1 cellular context compared by ENCODE assay signal in the genomic region with DNA sequence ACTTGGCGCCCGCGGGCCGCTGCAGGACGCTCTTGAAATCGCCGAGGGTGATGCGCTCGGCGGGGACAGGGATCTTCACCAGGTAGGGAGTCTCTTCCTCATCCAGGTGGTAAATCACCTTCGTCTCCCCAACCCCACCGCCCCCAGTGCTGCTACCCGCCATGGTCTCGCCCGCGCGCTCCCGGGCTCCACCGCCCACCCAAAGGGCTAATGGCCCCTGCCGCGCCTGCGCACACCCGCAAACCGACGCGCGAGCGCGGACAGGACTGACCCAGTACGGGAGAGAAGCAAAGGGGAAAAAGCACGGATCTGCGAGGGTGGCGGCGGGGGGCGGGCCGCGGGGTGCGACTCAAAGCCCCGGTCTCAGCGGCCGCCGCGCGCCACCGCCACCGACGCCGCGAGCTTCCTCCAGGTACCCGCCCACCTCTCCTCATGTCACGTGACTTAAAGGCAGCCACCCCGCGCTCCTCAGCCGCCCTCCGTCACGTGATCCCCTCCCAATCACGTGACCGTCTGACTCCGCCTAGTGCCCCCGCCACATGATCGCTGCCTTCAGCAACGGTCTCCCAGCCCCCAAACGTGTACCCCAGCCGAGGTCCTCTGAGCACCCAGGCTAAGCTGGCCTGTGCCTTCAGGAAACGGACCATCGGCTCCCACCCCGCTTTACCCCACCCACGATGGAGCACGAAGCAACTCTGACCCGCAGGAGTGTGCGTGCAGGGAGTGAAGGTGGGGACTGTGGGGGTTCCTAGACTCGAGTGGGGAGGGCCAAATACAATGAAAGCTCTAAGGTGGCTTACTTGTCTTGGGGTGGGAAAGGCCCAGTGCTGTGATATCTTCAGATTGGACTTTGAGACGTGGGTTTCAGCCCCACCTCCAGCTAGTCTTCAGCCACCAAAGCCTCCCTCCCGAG.
TF ChIP-seq lines count a peak whose summit lies in the region.

Gene DVL2, minus strand, starts transcription at position 418 of the 913 bp plus-strand sequence. Its CDS starts 255 bp downstream, at position 163.

TF ChIP-seq in A549, 52 proteins besides CTCF, POLR2A, EP300 and RAD21 (continued from another document):
- TF ChIP-seq, protein P1, sequence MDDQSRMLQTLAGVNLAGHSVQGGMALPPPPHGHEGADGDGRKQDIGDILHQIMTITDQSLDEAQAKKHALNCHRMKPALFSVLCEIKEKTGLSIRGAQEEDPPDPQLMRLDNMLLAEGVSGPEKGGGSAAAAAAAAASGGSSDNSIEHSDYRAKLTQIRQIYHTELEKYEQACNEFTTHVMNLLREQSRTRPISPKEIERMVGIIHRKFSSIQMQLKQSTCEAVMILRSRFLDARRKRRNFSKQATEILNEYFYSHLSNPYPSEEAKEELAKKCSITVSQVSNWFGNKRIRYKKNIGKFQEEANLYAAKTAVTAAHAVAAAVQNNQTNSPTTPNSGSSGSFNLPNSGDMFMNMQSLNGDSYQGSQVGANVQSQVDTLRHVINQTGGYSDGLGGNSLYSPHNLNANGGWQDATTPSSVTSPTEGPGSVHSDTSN (IDR thresholded peaks at IDR 0.05): peak; percentile 98
- TF ChIP-seq JUNB (IDR thresholded peaks at IDR 0.05) (no peak), SREBF2 (IDR thresholded peaks at IDR 0.05) (no peak), MAZ (IDR thresholded peaks at IDR 0.05; ENCODE audit: borderline replicate concordance, low read depth, low read length) (0 out of 2 replicates have a peak, but pooled peaks have one; percentile 63), HDAC2 (IDR thresholded peaks at IDR 0.05) (0 out of 2 replicates have a peak, but pooled peaks have one; percentile 66), CHD2 (IDR thresholded peaks at IDR 0.05; ENCODE audit: low read length, partially characterized antibody) (no peak), NFE2L2 (conservative IDR thresholded peaks at IDR 0.05; ENCODE audit: low read length) (no peak), REST (IDR thresholded peaks at IDR 0.05) (peak; percentile 47; the same call in 1 of the 2 replicates), HOXA7 (CRISPR knock-in tag; IDR thresholded peaks at IDR 0.05) (peak; percentile 80; the same call in 1 of the 2 replicates), FOXS1 (CRISPR knock-in tag; IDR thresholded peaks at IDR 0.05) (peak; percentile 78), PHF8 (IDR thresholded peaks at IDR 0.05; ENCODE audit: borderline replicate concordance, low read depth) (peak; percentile 73; the same call in 1 of the 2 replicates), FOSL2 (IDR thresholded peaks at IDR 0.05) (no peak), FOSL2 (CRISPR knock-in tag; IDR thresholded peaks at IDR 0.05) (peak; percentile 82), ZNF302 (CRISPR knock-in tag; IDR thresholded peaks at IDR 0.05) (no peak), MAX (IDR thresholded peaks at IDR 0.05) (peak; percentile 97), TP53 (CRISPR knock-in tag; IDR thresholded peaks at IDR 0.05) (peak; percentile 95), RCOR1 (IDR thresholded peaks at IDR 0.05; ENCODE audit: low read depth, low read length) (no peak), ZC3H11A (IDR thresholded peaks at IDR 0.05) (no peak), RNF2 (IDR thresholded peaks at IDR 0.05; ENCODE audit: borderline replicate concordance, low read depth) (no peak)
- TF ChIP-seq, protein P2, sequence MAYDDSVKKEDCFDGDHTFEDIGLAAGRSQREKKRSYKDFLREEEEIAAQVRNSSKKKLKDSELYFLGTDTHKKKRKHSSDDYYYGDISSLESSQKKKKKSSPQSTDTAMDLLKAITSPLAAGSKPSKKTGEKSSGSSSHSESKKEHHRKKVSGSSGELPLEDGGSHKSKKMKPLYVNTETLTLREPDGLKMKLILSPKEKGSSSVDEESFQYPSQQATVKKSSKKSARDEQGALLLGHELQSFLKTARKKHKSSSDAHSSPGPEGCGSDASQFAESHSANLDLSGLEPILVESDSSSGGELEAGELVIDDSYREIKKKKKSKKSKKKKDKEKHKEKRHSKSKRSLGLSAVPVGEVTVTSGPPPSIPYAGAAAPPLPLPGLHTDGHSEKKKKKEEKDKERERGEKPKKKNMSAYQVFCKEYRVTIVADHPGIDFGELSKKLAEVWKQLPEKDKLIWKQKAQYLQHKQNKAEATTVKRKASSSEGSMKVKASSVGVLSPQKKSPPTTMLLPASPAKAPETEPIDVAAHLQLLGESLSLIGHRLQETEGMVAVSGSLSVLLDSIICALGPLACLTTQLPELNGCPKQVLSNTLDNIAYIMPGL (CRISPR knock-in tag; IDR thresholded peaks at IDR 0.05; ENCODE audit: borderline replicate concordance): peak; percentile 87; the same call in 1 of the 2 replicates
